In the genomic region with DNA sequence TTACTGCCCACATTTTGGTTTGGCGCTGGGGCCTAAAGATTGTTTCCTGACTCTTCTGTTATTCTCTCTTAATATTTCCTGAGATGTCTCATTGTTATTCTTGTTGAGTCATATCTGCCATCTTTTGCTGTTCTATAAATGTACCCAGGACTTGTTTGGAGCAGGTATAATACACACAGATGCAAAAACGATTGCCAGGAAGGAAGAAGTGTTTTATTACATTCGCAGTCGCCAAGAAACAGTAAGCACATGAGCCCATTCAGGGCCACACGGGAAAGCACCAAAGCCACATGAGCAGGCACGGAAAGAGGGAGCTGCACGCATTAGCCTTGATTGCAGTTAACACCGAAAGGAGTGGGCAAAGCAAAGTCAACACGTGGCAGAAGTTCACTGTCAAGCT, we compare ENCODE assay signal across 17 cellular contexts.
DNase-seq lines count a peak whose midpoint lies in the region; ATAC-seq and TF ChIP-seq lines count a peak whose summit lies in the region.
"Had no signal": no experiment of that assay in that cellular context is flagged by ENCODE, and none has a peak within 500 bp of the region (broad histone marks: within the 10 kb centered on the region; RNA-seq: fewer than 3 reads in every experiment).

No MANE protein-coding gene starts in this region.

- no CpG with 5 or more reads among the region's 9 CpGs for WGBS in neuronal stem cell (ENCODE audit: extremely low coverage in 2 of 2, insufficient read length in 2 of 2, insufficient replicate concordance in 1 of 2), 2 donors
- 68 to 77% (median 73%) methylated on average over 9 of the region's 9 CpGs for WGBS in adrenal gland, 4 donors

- no peak overlapping the region for H2BK15ac ChIP-seq in neuronal stem cell (ENCODE audit: low read length)

- peak; percentile 77 for ATAC-seq in HG02884 (IDR thresholded peaks at IDR 0.05; ENCODE audit: unreplicated experiment)
- ATAC-seq: activated CD4-positive, alpha-beta T cell treated with anti-CD3 and anti-CD28 coated beads for 36 hours had no signal

- H3K18ac ChIP-seq in neuronal stem cell (ENCODE audit: low read length), result no peak overlapping the region

- no peak overlapping the region for H3K4ac ChIP-seq in neuronal stem cell (ENCODE audit: low read length)

- no peak overlapping the region for H3K23ac ChIP-seq in neuronal stem cell (ENCODE audit: low read depth, low read length, poor library complexity)

- H3K27me3 ChIP-seq in neuronal stem cell (ENCODE audit: control insufficient read depth in 3 of 3, insufficient read depth in 3 of 3, low read depth in 1 of 3, low read length in 3 of 3) (no peaks in the 10 kb centered on the region), adrenal gland (no peaks in the 10 kb centered on the region)
- H3K27me3 ChIP-seq: esophagus muscularis mucosa, suprapubic skin had no signal

- no peak overlapping the region for H3K9ac ChIP-seq in neuronal stem cell (ENCODE audit: low read depth, low read length, poor library complexity)

- no peak overlapping the region for H2AK5ac ChIP-seq in neuronal stem cell (ENCODE audit: low read depth, low read length)

- H2BK5ac ChIP-seq in neuronal stem cell (ENCODE audit: low read length), result no peak overlapping the region

- H3K4me1 ChIP-seq in neuronal stem cell (ENCODE audit: control insufficient read depth in 2 of 2, insufficient read depth in 1 of 2, low read depth in 1 of 2, low read length in 2 of 2) (no peaks in the 10 kb centered on the region), adrenal gland (replicated peaks in 1 of 2) (no peaks in the 10 kb centered on the region)
- H3K4me1 ChIP-seq: Caco-2, suprapubic skin had no signal

- H3K14ac ChIP-seq in neuronal stem cell (ENCODE audit: low read length), result no peak overlapping the region

- no peak overlapping the region for H3K27ac ChIP-seq in neuronal stem cell (replicated peaks; ENCODE audit: low read length)
- no peak overlapping the region for H3K27ac ChIP-seq in adrenal gland
- H3K27ac ChIP-seq: suprapubic skin had no signal

- no peak overlapping the region for H2BK12ac ChIP-seq in neuronal stem cell (ENCODE audit: low read length)

- no peak for TF ChIP-seq POLR2A in adrenal gland (IDR thresholded peaks at IDR 0.05)

- DNase-seq in GM12865 (ENCODE audit: low read depth) (peak; percentile 79), M059J (ENCODE audit: low read depth) (peak; percentile 64), hepatic stellate cell (ENCODE audit: low spot score) (peak; percentile 15), ureter (ENCODE audit: low spot score) (no peak), neuronal stem cell (ENCODE audit: low spot score) (no peak), adrenal gland (no peak), SHP77 (lab: John Stamatoyannopoulos, UW) (no peak)
- DNase-seq: activated CD4-positive, alpha-beta T cell treated with anti-CD3 and anti-CD28 coated beads for 36 hours; activated CD8-positive, alpha-beta memory T cell treated with anti-CD3 and anti-CD28 coated beads, Interleukin-2, amount 50 U/mL, for 4 hours; activated naive CD4-positive, alpha-beta T cell; Caco-2; mesendoderm; NCI-H2081; NCI-H524 treated with DMSO at 0.1 percent for 48 hours had no signal

- H3K36me3 ChIP-seq in neuronal stem cell (replicated peaks in 1 of 2; ENCODE audit: control insufficient read depth in 2 of 2, insufficient read depth in 2 of 2, low read length in 2 of 2), result no peaks in the 10 kb centered on the region
- no peaks in the 10 kb centered on the region for H3K36me3 ChIP-seq in adrenal gland (replicated peaks in 1 of 2)
- H3K36me3 ChIP-seq: esophagus muscularis mucosa, suprapubic skin had no signal

- H3K79me1 ChIP-seq in neuronal stem cell (ENCODE audit: low read depth, low read length), result no peaks in the 10 kb centered on the region

- H3K9me3 ChIP-seq in neuronal stem cell (replicated peaks in 1 of 2; ENCODE audit: control insufficient read depth in 2 of 2, insufficient read depth in 1 of 2, low read depth in 1 of 2, low read length in 2 of 2) (peaks cover 0 to 5% of the 10 kb centered on the region in 2 donors), adrenal gland (replicated peaks in 1 of 3) (no peaks in the 10 kb centered on the region)
- H3K9me3 ChIP-seq: Caco-2, suprapubic skin had no signal

- intact Hi-C loops in adrenal gland (cut with DNase I), result no loop called here

- no peak overlapping the region for H4K8ac ChIP-seq in neuronal stem cell (ENCODE audit: low read depth, low read length)

- H3K4me3 ChIP-seq in GM12865 (ENCODE audit: low read depth, low read length) (no peak overlapping the region), neuronal stem cell (ENCODE audit: low read length in 2 of 2) (no peak overlapping the region), adrenal gland (no peak overlapping the region)
- H3K4me3 ChIP-seq: esophagus muscularis mucosa, suprapubic skin had no signal

- no peak overlapping the region for H2AFZ ChIP-seq in neuronal stem cell (ENCODE audit: low read length)

- no peak overlapping the region for H4K91ac ChIP-seq in neuronal stem cell (ENCODE audit: low read depth, low read length, poor library complexity)

- H2BK120ac ChIP-seq in neuronal stem cell (ENCODE audit: low read depth, low read length), result no peak overlapping the region

- no peak for TF ChIP-seq CTCF in GM12865 (IDR thresholded peaks at IDR 0.05; ENCODE audit: insufficient read depth, low read depth, low read length, missing control alignments)
- no peak for TF ChIP-seq CTCF in adrenal gland (IDR thresholded peaks at IDR 0.05)

- no peak overlapping the region for H3K4me2 ChIP-seq in neuronal stem cell (ENCODE audit: insufficient read depth, low read length, poor library complexity, severe bottlenecking)

Comparison
In these comparisons a context has a peak if more than half of its experiments do, and no peak if none do; other contexts are left out.
1. DNase-seq: peak in GM12865 (single experiment), M059J (single experiment) and hepatic stellate cell (single experiment); none in ureter (single experiment), neuronal stem cell (single experiment), adrenal gland (0 of 7) and SHP77 (0 of 2).